ENCODE assay signal across 7 cellular contexts in the genomic region with DNA sequence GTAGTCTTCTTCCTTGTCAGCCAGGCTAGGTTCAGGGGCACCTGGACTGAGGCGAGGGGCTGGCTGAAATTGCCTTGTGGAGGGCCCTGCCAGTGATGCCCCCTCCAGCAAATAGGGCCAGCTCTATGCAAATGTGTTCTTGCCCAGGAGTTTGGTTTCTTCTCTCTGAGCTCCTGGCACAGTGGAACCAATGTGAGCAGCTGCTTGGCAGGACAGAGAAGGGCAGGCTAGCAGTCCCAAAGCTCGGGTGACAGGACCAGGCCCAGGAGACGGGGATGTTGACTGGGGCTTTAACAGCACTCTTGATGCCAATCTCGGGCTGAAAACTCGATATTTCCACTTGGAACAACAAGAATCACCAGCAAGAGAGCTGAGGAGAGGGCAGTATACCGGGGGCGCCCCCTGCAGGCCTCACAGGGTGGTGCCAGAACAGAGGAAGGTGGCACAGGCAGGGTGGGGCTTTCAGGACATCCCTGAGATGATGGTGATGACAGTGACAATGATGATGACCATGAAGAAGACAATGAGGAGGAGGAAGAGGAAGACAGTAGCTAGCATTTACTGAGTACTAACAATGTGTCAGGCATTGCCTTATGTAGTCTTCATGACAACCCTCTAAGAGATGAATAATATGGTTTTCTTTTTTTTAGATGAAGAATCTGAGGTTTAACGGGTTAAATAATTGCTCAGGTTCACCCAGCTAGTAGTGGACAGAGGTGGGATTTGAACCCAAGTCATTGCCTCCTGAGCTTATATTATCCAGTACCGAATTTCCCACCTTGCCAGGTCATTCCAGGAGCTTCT. TPM values are rescaled to one million over a fixed set of nuclear protein-coding genes. Genes with fewer than 3 reads are reported as not detected.
DNase-seq lines count a peak whose midpoint lies in the region; ATAC-seq and TF ChIP-seq lines count a peak whose summit lies in the region.

No MANE protein-coding gene starts in this region.

- H3K36me3 Mint-ChIP-seq in activated T-helper 1 cell treated with anti-CD3 and anti-CD28 coated beads, Interleukin-12 subunit alpha, Interleukin-12 subunit beta, Interleukin-2, Interleukin-4 antibody, amounts not matched to agents 30 ng/mL and 10 ng/mL and 1 ng/mL, durations not matched to agents 14 hours and 24 hours and 36 hours (ENCODE audit: low read depth) = no peaks in the 10 kb centered on the region

- no peaks in the 10 kb centered on the region for H3K9me3 Mint-ChIP-seq in activated T-helper 1 cell treated with anti-CD3 and anti-CD28 coated beads, Interleukin-12 subunit alpha, Interleukin-12 subunit beta, Interleukin-2, Interleukin-4 antibody, amounts not matched to agents 30 ng/mL and 10 ng/mL and 1 ng/mL, durations not matched to agents 14 hours and 24 hours and 36 hours

- DNase-seq in GM12865 (ENCODE audit: low read depth) (peak; percentile 63), NOMO-1 treated with DMSO at 0.1 percent for 48 hours (lab: John Stamatoyannopoulos, UW; ENCODE audit: unreplicated experiment) (peak; percentile 42), germinal center (ENCODE audit: low spot score) (peak; percentile 66), retinal pigment epithelial cell (ENCODE audit: low read depth) (no peak)
- peak; percentile 47 for DNase-seq in activated T-helper 1 cell treated with anti-CD3 and anti-CD28 coated beads, Interleukin-12 subunit alpha, Interleukin-12 subunit beta, Interleukin-2, Interleukin-4 antibody, amounts not matched to agents 30 ng/mL and 10 ng/mL and 1 ng/mL, durations not matched to agents 14 hours and 24 hours and 36 hours (ENCODE audit: low spot score)

- H3K4me1 Mint-ChIP-seq in activated T-helper 1 cell treated with anti-CD3 and anti-CD28 coated beads, Interleukin-12 subunit alpha, Interleukin-12 subunit beta, Interleukin-2, Interleukin-4 antibody, amounts not matched to agents 30 ng/mL and 10 ng/mL and 1 ng/mL, durations not matched to agents 14 hours and 24 hours and 36 hours (ENCODE audit: low read depth) = peaks cover 16% of the 10 kb centered on the region

- H3K4me3 Mint-ChIP-seq in activated T-helper 1 cell treated with anti-CD3 and anti-CD28 coated beads, Interleukin-12 subunit alpha, Interleukin-12 subunit beta, Interleukin-2, Interleukin-4 antibody, amounts not matched to agents 30 ng/mL and 10 ng/mL and 1 ng/mL, durations not matched to agents 14 hours and 24 hours and 36 hours = no peak overlapping the region

- TF ChIP-seq CTCF in GM12865 (IDR thresholded peaks at IDR 0.05; ENCODE audit: insufficient read depth, low read depth, low read length, missing control alignments) (peak; percentile 84), retinal pigment epithelial cell (conservative IDR thresholded peaks at IDR 0.05; ENCODE audit: low read depth, low read length) (peak; percentile 93)

- H3K4me3 ChIP-seq in GM12865 (ENCODE audit: low read depth, low read length) (no peak overlapping the region), retinal pigment epithelial cell (ENCODE audit: low read length) (no peak overlapping the region)

- intact Hi-C loops in activated T-helper 1 cell treated with anti-CD3 and anti-CD28 coated beads, Interleukin-12 subunit alpha, Interleukin-12 subunit beta, Interleukin-2, Interleukin-4 antibody, amounts not matched to agents 30 ng/mL and 10 ng/mL and 1 ng/mL, durations not matched to agents 14 hours and 24 hours and 36 hours (cut with micrococcal nuclease) = loop anchor here (1.0 kb wide), 2 partner anchors 32 to 47 kb away; a partner anchor contains a TSS

- peak; percentile 78 for ATAC-seq in HG02642 (IDR thresholded peaks at IDR 0.05; ENCODE audit: poor library complexity, unreplicated experiment)
- ATAC-seq in GM21360 (IDR thresholded peaks at IDR 0.05; ENCODE audit: unreplicated experiment) = no peak

- peaks cover 51% of the 10 kb centered on the region for H3K27me3 Mint-ChIP-seq in activated T-helper 1 cell treated with anti-CD3 and anti-CD28 coated beads, Interleukin-12 subunit alpha, Interleukin-12 subunit beta, Interleukin-2, Interleukin-4 antibody, amounts not matched to agents 30 ng/mL and 10 ng/mL and 1 ng/mL, durations not matched to agents 14 hours and 24 hours and 36 hours (ENCODE audit: insufficient read depth)

- no peak overlapping the region for H3K27ac Mint-ChIP-seq in activated T-helper 1 cell treated with anti-CD3 and anti-CD28 coated beads, Interleukin-12 subunit alpha, Interleukin-12 subunit beta, Interleukin-2, Interleukin-4 antibody, amounts not matched to agents 30 ng/mL and 10 ng/mL and 1 ng/mL, durations not matched to agents 14 hours and 24 hours and 36 hours

RNA-seq across cellular contexts. Expression of a gene that starts 2.7 kb away (rescaled TPM):
- not detected in 2 replicates for total RNA-seq in activated T-helper 1 cell treated with anti-CD3 and anti-CD28 coated beads, Interleukin-12 subunit alpha, Interleukin-12 subunit beta, Interleukin-2, Interleukin-4 antibody, amounts not matched to agents 30 ng/mL and 10 ng/mL and 1 ng/mL, durations not matched to agents 14 hours and 24 hours and 36 hours

RNA-seq across cellular contexts. Expression of a gene that starts 8.6 kb away (rescaled TPM):
- not detected in 2 replicates for total RNA-seq in activated T-helper 1 cell treated with anti-CD3 and anti-CD28 coated beads, Interleukin-12 subunit alpha, Interleukin-12 subunit beta, Interleukin-2, Interleukin-4 antibody, amounts not matched to agents 30 ng/mL and 10 ng/mL and 1 ng/mL, durations not matched to agents 14 hours and 24 hours and 36 hours

RNA-seq across cellular contexts. Expression of a gene that starts 19.8 kb away (rescaled TPM):
- 25.5 and 26.3 TPM in 2 replicates for total RNA-seq in activated T-helper 1 cell treated with anti-CD3 and anti-CD28 coated beads, Interleukin-12 subunit alpha, Interleukin-12 subunit beta, Interleukin-2, Interleukin-4 antibody, amounts not matched to agents 30 ng/mL and 10 ng/mL and 1 ng/mL, durations not matched to agents 14 hours and 24 hours and 36 hours

RNA-seq across cellular contexts. Expression of a gene that starts 37.0 kb away (rescaled TPM):
- total RNA-seq in activated T-helper 1 cell treated with anti-CD3 and anti-CD28 coated beads, Interleukin-12 subunit alpha, Interleukin-12 subunit beta, Interleukin-2, Interleukin-4 antibody, amounts not matched to agents 30 ng/mL and 10 ng/mL and 1 ng/mL, durations not matched to agents 14 hours and 24 hours and 36 hours = not detected in 2 replicates

RNA-seq across cellular contexts. Expression of a gene that starts 46.8 kb away (rescaled TPM):
- 5.4 and 5.5 TPM in 2 replicates for total RNA-seq in activated T-helper 1 cell treated with anti-CD3 and anti-CD28 coated beads, Interleukin-12 subunit alpha, Interleukin-12 subunit beta, Interleukin-2, Interleukin-4 antibody, amounts not matched to agents 30 ng/mL and 10 ng/mL and 1 ng/mL, durations not matched to agents 14 hours and 24 hours and 36 hours
